18 cellular contexts compared by ENCODE assay signal in the genomic region with DNA sequence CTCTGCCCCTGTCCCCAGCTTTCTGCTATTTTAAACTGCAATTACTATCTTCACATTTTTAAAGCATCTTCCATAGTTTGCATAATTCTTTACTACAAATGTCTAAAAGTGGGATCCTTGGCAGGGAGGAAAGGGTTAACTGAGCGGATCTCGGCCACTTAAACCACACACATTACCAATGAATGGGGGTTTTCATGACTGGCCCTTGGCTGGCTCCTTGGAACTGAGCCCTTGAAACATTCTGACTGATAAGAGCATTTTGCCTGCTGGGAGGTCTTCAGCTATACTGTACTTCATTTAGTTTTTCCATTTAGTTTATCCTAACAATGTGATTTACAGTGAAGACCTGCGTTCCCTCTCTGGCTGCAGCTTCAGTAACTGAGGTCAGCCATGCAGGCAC. TPM values are rescaled to one million over a fixed set of nuclear protein-coding genes. Genes with fewer than 3 reads are reported as not detected.
DNase-seq lines count a peak whose midpoint lies in the region; ATAC-seq and TF ChIP-seq lines count a peak whose summit lies in the region.
"Had no signal": no experiment of that assay in that cellular context is flagged by ENCODE, and none has a peak within 500 bp of the region (broad histone marks: within the 10 kb centered on the region; RNA-seq: fewer than 3 reads in every experiment).

No MANE protein-coding gene starts in this region.

- no peak for TF ChIP-seq POLR2A in breast epithelium (IDR thresholded peaks at IDR 0.05)

- DNase-seq in COLO829 (ENCODE audit: low spot score): peak; percentile 96
- DNase-seq in RPMI7951 (ENCODE audit: low read depth): peak; percentile 6
- no peak for DNase-seq in WTC11 (ENCODE audit: low spot score)
- peak; percentile 32 for DNase-seq in foreskin melanocyte
- no peak for DNase-seq in T-helper 9 cell
- no peak for DNase-seq in breast epithelium (ENCODE audit: low spot score in 2 of 2)
- DNase-seq: C1 segment of cervical spinal cord; CD4-positive, CD25-positive, alpha-beta regulatory T cell; CD8-positive, alpha-beta T cell; DMS 273 treated with DMSO at 0.1 percent for 48 hours; DMS79; EL; GDM1; H9 had no signal

- no peak overlapping the region for H3K4me3 Mint-ChIP-seq in WTC11
- H3K4me3 Mint-ChIP-seq: CD4-positive, CD25-positive, alpha-beta regulatory T cell; CD8-positive, alpha-beta T cell; GM23338; H9 had no signal

- no peaks in the 10 kb centered on the region for H3K9me3 ChIP-seq in breast epithelium

- no peaks in the 10 kb centered on the region for H3K9me3 Mint-ChIP-seq in WTC11
- H3K9me3 Mint-ChIP-seq: CD8-positive, alpha-beta T cell; GM23338; H9 had no signal

- POLR2A ChIA-PET in WTC11 (lab: Charles Lee): no interaction called here

- CTCF ChIA-PET in WTC11 (lab: Charles Lee): no interaction called here

- intact Hi-C loops in breast epithelium (cut with DNase I; ENCODE audit: low total_unique reads): no loop called here

- H3K4me1 Mint-ChIP-seq in WTC11: peaks cover 20% of the 10 kb centered on the region
- H3K4me1 Mint-ChIP-seq: CD4-positive, CD25-positive, alpha-beta regulatory T cell had no signal

- no peak overlapping the region for H3K4me3 ChIP-seq in breast epithelium
- H3K4me3 ChIP-seq: GM12878, GM23338 had no signal

- H3K27ac Mint-ChIP-seq in WTC11: no peak overlapping the region
- H3K27ac Mint-ChIP-seq: CD4-positive, CD25-positive, alpha-beta regulatory T cell; CD8-positive, alpha-beta T cell; GM23338; H9 had no signal

- H3K27me3 Mint-ChIP-seq in WTC11 (ENCODE audit: low read depth): no peaks in the 10 kb centered on the region

- H3K27me3 ChIP-seq in breast epithelium: no peaks in the 10 kb centered on the region

- peak; percentile 34; the same call in 1 of the 2 replicates for ATAC-seq in WTC11
- ATAC-seq in HG03571 (IDR thresholded peaks at IDR 0.05; ENCODE audit: unreplicated experiment): no peak
- ATAC-seq: CD8-positive, alpha-beta T cell; GM12878; GM23338; HCT116 had no signal

- H3K4me1 ChIP-seq in breast epithelium: no peaks in the 10 kb centered on the region

- TF ChIP-seq CTCF in WTC11 (IDR thresholded peaks at IDR 0.05) (no peak), breast epithelium (IDR thresholded peaks at IDR 0.05) (no peak)

- no peaks in the 10 kb centered on the region for H3K36me3 ChIP-seq in breast epithelium

- H3K27ac ChIP-seq in breast epithelium: no peak overlapping the region

- peaks cover 7% of the 10 kb centered on the region for H3K36me3 Mint-ChIP-seq in WTC11
- H3K36me3 Mint-ChIP-seq: CD4-positive, CD25-positive, alpha-beta regulatory T cell; CD8-positive, alpha-beta T cell had no signal

TF ChIP-seq in WTC11, 78 proteins besides CTCF, POLR2A, EP300 and RAD21:
- no peak for TF ChIP-seq ZNF219 (CRISPR knock-in tag; IDR thresholded peaks at IDR 0.05; ENCODE audit: borderline replicate concordance)
- TF ChIP-seq SMAD3 (CRISPR knock-in tag; IDR thresholded peaks at IDR 0.05; ENCODE audit: borderline replicate concordance): no peak
- TF ChIP-seq, protein P1, sequence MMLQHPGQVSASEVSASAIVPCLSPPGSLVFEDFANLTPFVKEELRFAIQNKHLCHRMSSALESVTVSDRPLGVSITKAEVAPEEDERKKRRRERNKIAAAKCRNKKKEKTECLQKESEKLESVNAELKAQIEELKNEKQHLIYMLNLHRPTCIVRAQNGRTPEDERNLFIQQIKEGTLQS (CRISPR knock-in tag; conservative IDR thresholded peaks at IDR 0.05): no peak
- TF ChIP-seq AR (CRISPR knock-in tag; IDR thresholded peaks at IDR 0.05): no peak
- TF ChIP-seq, protein P2, sequence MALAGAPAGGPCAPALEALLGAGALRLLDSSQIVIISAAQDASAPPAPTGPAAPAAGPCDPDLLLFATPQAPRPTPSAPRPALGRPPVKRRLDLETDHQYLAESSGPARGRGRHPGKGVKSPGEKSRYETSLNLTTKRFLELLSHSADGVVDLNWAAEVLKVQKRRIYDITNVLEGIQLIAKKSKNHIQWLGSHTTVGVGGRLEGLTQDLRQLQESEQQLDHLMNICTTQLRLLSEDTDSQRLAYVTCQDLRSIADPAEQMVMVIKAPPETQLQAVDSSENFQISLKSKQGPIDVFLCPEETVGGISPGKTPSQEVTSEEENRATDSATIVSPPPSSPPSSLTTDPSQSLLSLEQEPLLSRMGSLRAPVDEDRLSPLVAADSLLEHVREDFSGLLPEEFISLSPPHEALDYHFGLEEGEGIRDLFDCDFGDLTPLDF (CRISPR knock-in tag; IDR thresholded peaks at IDR 0.05): no peak
- TF ChIP-seq ZNF121 (CRISPR knock-in tag; IDR thresholded peaks at IDR 0.05): no peak
- TF ChIP-seq, protein P3, sequence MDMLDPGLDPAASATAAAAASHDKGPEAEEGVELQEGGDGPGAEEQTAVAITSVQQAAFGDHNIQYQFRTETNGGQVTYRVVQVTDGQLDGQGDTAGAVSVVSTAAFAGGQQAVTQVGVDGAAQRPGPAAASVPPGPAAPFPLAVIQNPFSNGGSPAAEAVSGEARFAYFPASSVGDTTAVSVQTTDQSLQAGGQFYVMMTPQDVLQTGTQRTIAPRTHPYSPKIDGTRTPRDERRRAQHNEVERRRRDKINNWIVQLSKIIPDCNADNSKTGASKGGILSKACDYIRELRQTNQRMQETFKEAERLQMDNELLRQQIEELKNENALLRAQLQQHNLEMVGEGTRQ (CRISPR knock-in tag; IDR thresholded peaks at IDR 0.05): no peak
- no peak for TF ChIP-seq E2F4 (CRISPR knock-in tag; IDR thresholded peaks at IDR 0.05; ENCODE audit: borderline replicate concordance, low read depth)
- TF ChIP-seq ETV6 (CRISPR knock-in tag; IDR thresholded peaks at IDR 0.05): no peak

RNA-seq across cellular contexts. Expression of gene MFAP3L, which starts 31.7 kb away (rescaled TPM):
- 0.48 and 1.9 TPM in 2 replicates for total RNA-seq in RPMI7951 (2014; rRNA removed; shearing (Covaris generic))
- total RNA-seq in WTC11 (2021) (12.1 to 31.3 TPM (median 16.4 TPM) in 3 replicates), breast epithelium (10 to 100 TPM in 2 of 3 donors, 1 to 10 TPM in 1; 5.1 to 87.4 (median 19.3) TPM)

RNA-seq across cellular contexts. Expression of gene AADAT, which starts 31.9 kb away (rescaled TPM):
- total RNA-seq in RPMI7951 (2014; rRNA removed; shearing (Covaris generic)): 3.4 and 4.7 TPM in 2 replicates
- total RNA-seq in WTC11 (2021) (9.1 to 12.3 TPM (median 10.0 TPM) in 3 replicates), breast epithelium (1 to 10 TPM; 5.6 to 6.2 (median 5.9) TPM)
- total RNA-seq: CD4-positive, CD25-positive, alpha-beta regulatory T cell; CD8-positive, alpha-beta T cell; GM12878 had no signal

Comparison
In these comparisons a context has a peak if more than half of its experiments do, and no peak if none do; other contexts are left out.
1. DNase-seq: peak in COLO829 (single experiment), RPMI7951 (single experiment) and foreskin melanocyte (single experiment); none in WTC11 (single experiment), T-helper 9 cell (single experiment) and breast epithelium (0 of 2).